35 cellular contexts compared by ENCODE assay signal in genomic region chr13:80118099-80118498, GRCh38.
"Had no signal": no experiment of that assay in that cellular context is flagged by ENCODE, and none has a peak within 500 bp of the region (broad histone marks: within the 10 kb centered on the region; RNA-seq: fewer than 3 reads in every experiment).

No MANE protein-coding gene starts in this region.

- H3K36me3 Mint-ChIP-seq: activated naive CD4-positive, alpha-beta T cell treated with anti-CD3 and anti-CD28 coated beads, Interleukin-2, amount 10 ng/mL, durations not matched to agents 7 days and 5 days; activated naive CD4-positive, alpha-beta T cell treated with anti-CD3 and anti-CD28 coated beads, Interleukin-2, amount 50 U/mL, for 24 hours; activated naive CD8-positive, alpha-beta T cell; activated naive CD8-positive, alpha-beta T cell treated with anti-CD3 and anti-CD28 coated beads for 36 hours; activated naive CD8-positive, alpha-beta T cell treated with anti-CD3 and anti-CD28 coated beads, Interleukin-2, amount 10 ng/mL, durations not matched to agents 7 days and 5 days; brain had no signal

- H3K27ac ChIP-seq: adrenal gland, ascending aorta, body of pancreas, brain microvascular endothelial cell, breast epithelium, cardiac muscle cell had no signal

- H3K4me3 Mint-ChIP-seq: activated naive CD4-positive, alpha-beta T cell treated with anti-CD3 and anti-CD28 coated beads for 36 hours; activated naive CD4-positive, alpha-beta T cell treated with anti-CD3 and anti-CD28 coated beads, Interleukin-2, amount 10 ng/mL, durations not matched to agents 7 days and 5 days; activated naive CD4-positive, alpha-beta T cell treated with anti-CD3 and anti-CD28 coated beads, Interleukin-2, amount 50 U/mL, for 24 hours; activated naive CD8-positive, alpha-beta T cell; activated naive CD8-positive, alpha-beta T cell treated with anti-CD3 and anti-CD28 coated beads for 36 hours; activated naive CD8-positive, alpha-beta T cell treated with anti-CD3 and anti-CD28 coated beads, Interleukin-2, amount 10 ng/mL, durations not matched to agents 7 days and 5 days; activated naive CD8-positive, alpha-beta T cell treated with anti-CD3 and anti-CD28 coated beads, Interleukin-2, amount 50 U/mL, for 24 hours; activated T-cell treated with anti-CD3 and anti-CD28 coated beads, Interleukin-2, amount 50 U/mL, for 24 hours; activated T-cell treated with anti-CD3 and anti-CD28 coated beads, Interleukin-2, amount 50 U/mL, for 4 hours; activated T-helper 1 cell treated with anti-CD3 and anti-CD28 coated beads, Interleukin-12 subunit alpha, Interleukin-12 subunit beta, Interleukin-2, Interleukin-4 antibody, amounts not matched to agents 30 ng/mL and 10 ng/mL and 1 ng/mL, durations not matched to agents 14 hours and 24 hours and 36 hours; activated T-helper 17 cell treated with anti-CD3 and anti-CD28 coated beads, Interleukin-2, amount 50 U/mL, for 72 hours; central memory CD8-positive, alpha-beta T cell had no signal

- FAIRE-seq: astrocyte, bronchial epithelial cell had no signal

- DNase-seq: activated effector memory CD4-positive, alpha-beta T cell treated with anti-CD3 and anti-CD28 coated beads, Interleukin-2, amount 50 U/mL, for 16 hours; activated effector memory CD4-positive, alpha-beta T cell treated with Interleukin-2 at 50 U/mL for 16 hours; activated gamma-delta T cell; activated gamma-delta T cell treated with Interleukin-2 at 50 U/mL for 16 hours; activated naive CD4-positive, alpha-beta T cell; activated naive CD4-positive, alpha-beta T cell treated with anti-CD3 and anti-CD28 coated beads for 36 hours; activated naive CD4-positive, alpha-beta T cell treated with anti-CD3 and anti-CD28 coated beads, Interleukin-2, amount 10 ng/mL, durations not matched to agents 7 days and 5 days; activated naive CD4-positive, alpha-beta T cell treated with anti-CD3 and anti-CD28 coated beads, Interleukin-2, amount 50 U/mL, for 16 hours; activated naive CD4-positive, alpha-beta T cell treated with Interleukin-2 at 50 U/mL for 16 hours; activated naive CD8-positive, alpha-beta T cell treated with anti-CD3 and anti-CD28 coated beads for 36 hours; activated naive CD8-positive, alpha-beta T cell treated with anti-CD3 and anti-CD28 coated beads, Interleukin-2, amount 10 ng/mL, durations not matched to agents 7 days and 5 days; activated naive CD8-positive, alpha-beta T cell treated with anti-CD3 and anti-CD28 coated beads, Interleukin-2, amount 50 U/mL, for 24 hours; activated T-cell treated with anti-CD3 and anti-CD28 coated beads, Interleukin-2, amount 50 U/mL, for 1 hour; activated T-cell treated with anti-CD3 and anti-CD28 coated beads, Interleukin-2, amount 50 U/mL, for 24 hours; activated T-cell treated with anti-CD3 and anti-CD28 coated beads, Interleukin-2, amount 50 U/mL, for 4 hours; activated T-cell treated with anti-CD3 and anti-CD28 coated beads, Interleukin-2, amount 50 U/mL, for 48 hours; adrenal gland; amniotic stem cell; aorta; body of pancreas; brain microvascular endothelial cell; central memory CD4-positive, alpha-beta T cell had no signal

- H3K4me1 ChIP-seq: adrenal gland, ascending aorta, breast epithelium had no signal

- H3K27ac Mint-ChIP-seq: activated naive CD4-positive, alpha-beta T cell treated with anti-CD3 and anti-CD28 coated beads for 36 hours; activated naive CD4-positive, alpha-beta T cell treated with anti-CD3 and anti-CD28 coated beads, Interleukin-2, amount 10 ng/mL, durations not matched to agents 7 days and 5 days; activated naive CD4-positive, alpha-beta T cell treated with anti-CD3 and anti-CD28 coated beads, Interleukin-2, amount 50 U/mL, for 24 hours; activated naive CD4-positive, alpha-beta T cell treated with anti-CD3 and anti-CD28 coated beads, Interleukin-2, amount 50 U/mL, for 72 hours; activated naive CD8-positive, alpha-beta T cell; activated naive CD8-positive, alpha-beta T cell treated with anti-CD3 and anti-CD28 coated beads for 36 hours; activated naive CD8-positive, alpha-beta T cell treated with anti-CD3 and anti-CD28 coated beads, Interleukin-2, amount 10 ng/mL, durations not matched to agents 7 days and 5 days; activated naive CD8-positive, alpha-beta T cell treated with anti-CD3 and anti-CD28 coated beads, Interleukin-2, amount 50 U/mL, for 24 hours; activated T-cell treated with anti-CD3 and anti-CD28 coated beads, Interleukin-2, amount 50 U/mL, for 24 hours; activated T-helper 1 cell treated with anti-CD3 and anti-CD28 coated beads, Interleukin-12 subunit alpha, Interleukin-12 subunit beta, Interleukin-2, Interleukin-4 antibody, amounts not matched to agents 30 ng/mL and 10 ng/mL and 1 ng/mL, durations not matched to agents 14 hours and 24 hours and 36 hours; activated T-helper 17 cell treated with anti-CD3 and anti-CD28 coated beads, Interleukin-2, amount 50 U/mL, for 72 hours; activated T-helper 2 cell treated with anti-CD3 and anti-CD28 coated beads, Interferon-gamma antibody, Interleukin-2, Interleukin-4, amounts not matched to agents 10 μg/mL and 5 μg/mL and 100 μg/mL, durations not matched to agents 14 hours and 24 hours and 36 hours had no signal

- H3K9me3 Mint-ChIP-seq: activated naive CD4-positive, alpha-beta T cell treated with anti-CD3 and anti-CD28 coated beads for 36 hours; activated naive CD4-positive, alpha-beta T cell treated with anti-CD3 and anti-CD28 coated beads, Interleukin-2, amount 10 ng/mL, durations not matched to agents 7 days and 5 days; activated naive CD4-positive, alpha-beta T cell treated with anti-CD3 and anti-CD28 coated beads, Interleukin-2, amount 50 U/mL, for 24 hours; activated naive CD4-positive, alpha-beta T cell treated with anti-CD3 and anti-CD28 coated beads, Interleukin-2, amount 50 U/mL, for 72 hours; activated naive CD8-positive, alpha-beta T cell treated with anti-CD3 and anti-CD28 coated beads for 36 hours; activated naive CD8-positive, alpha-beta T cell treated with anti-CD3 and anti-CD28 coated beads, Interleukin-2, amount 10 ng/mL, durations not matched to agents 7 days and 5 days; activated naive CD8-positive, alpha-beta T cell treated with anti-CD3 and anti-CD28 coated beads, Interleukin-2, amount 50 U/mL, for 24 hours; activated T-cell treated with anti-CD3 and anti-CD28 coated beads, Interleukin-2, amount 50 U/mL, for 24 hours; activated T-cell treated with anti-CD3 and anti-CD28 coated beads, Interleukin-2, amount 50 U/mL, for 4 hours; activated T-helper 1 cell treated with anti-CD3 and anti-CD28 coated beads, Interleukin-12 subunit alpha, Interleukin-12 subunit beta, Interleukin-2, Interleukin-4 antibody, amounts not matched to agents 30 ng/mL and 10 ng/mL and 1 ng/mL, durations not matched to agents 14 hours and 24 hours and 36 hours; activated T-helper 17 cell treated with anti-CD3 and anti-CD28 coated beads, Interleukin-2, amount 50 U/mL, for 72 hours; activated T-helper 2 cell treated with anti-CD3 and anti-CD28 coated beads, Interferon-gamma antibody, Interleukin-2, Interleukin-4, amounts not matched to agents 10 μg/mL and 5 μg/mL and 100 μg/mL, durations not matched to agents 14 hours and 24 hours and 36 hours; central memory CD8-positive, alpha-beta T cell had no signal

- H3K27me3 Mint-ChIP-seq: activated naive CD4-positive, alpha-beta T cell treated with anti-CD3 and anti-CD28 coated beads, Interleukin-2, amount 10 ng/mL, durations not matched to agents 7 days and 5 days; activated naive CD4-positive, alpha-beta T cell treated with anti-CD3 and anti-CD28 coated beads, Interleukin-2, amount 50 U/mL, for 24 hours; activated naive CD8-positive, alpha-beta T cell; activated naive CD8-positive, alpha-beta T cell treated with anti-CD3 and anti-CD28 coated beads for 36 hours; activated naive CD8-positive, alpha-beta T cell treated with anti-CD3 and anti-CD28 coated beads, Interleukin-2, amount 50 U/mL, for 24 hours; activated T-cell treated with anti-CD3 and anti-CD28 coated beads, Interleukin-2, amount 50 U/mL, for 24 hours; activated T-helper 17 cell treated with anti-CD3 and anti-CD28 coated beads, Interleukin-2, amount 50 U/mL, for 72 hours; central memory CD8-positive, alpha-beta T cell had no signal

- H3K27me3 ChIP-seq: adrenal gland, ascending aorta, body of pancreas, brain microvascular endothelial cell, breast epithelium, cardiac muscle cell had no signal

- H3K9me3 ChIP-seq: adrenal gland, ascending aorta, body of pancreas, breast epithelium had no signal

- H3K4me1 Mint-ChIP-seq: activated naive CD4-positive, alpha-beta T cell treated with anti-CD3 and anti-CD28 coated beads, Interleukin-2, amount 10 ng/mL, durations not matched to agents 7 days and 5 days; activated naive CD4-positive, alpha-beta T cell treated with anti-CD3 and anti-CD28 coated beads, Interleukin-2, amount 50 U/mL, for 24 hours; activated naive CD8-positive, alpha-beta T cell treated with anti-CD3 and anti-CD28 coated beads for 36 hours; activated naive CD8-positive, alpha-beta T cell treated with anti-CD3 and anti-CD28 coated beads, Interleukin-2, amount 10 ng/mL, durations not matched to agents 7 days and 5 days; activated naive CD8-positive, alpha-beta T cell treated with anti-CD3 and anti-CD28 coated beads, Interleukin-2, amount 50 U/mL, for 24 hours; activated T-helper 17 cell treated with anti-CD3 and anti-CD28 coated beads, Interleukin-2, amount 50 U/mL, for 72 hours; central memory CD8-positive, alpha-beta T cell had no signal

- H3K4me3 ChIP-seq: adrenal gland, ascending aorta, body of pancreas, breast epithelium, cardiac muscle cell had no signal

- ATAC-seq: activated naive CD4-positive, alpha-beta T cell treated with anti-CD3 and anti-CD28 coated beads, Interleukin-2, amount 50 U/mL, for 72 hours; activated naive CD8-positive, alpha-beta T cell treated with anti-CD3 and anti-CD28 coated beads, Interleukin-2, amount 50 U/mL, for 24 hours; activated T-cell treated with anti-CD3 and anti-CD28 coated beads, Interleukin-2, amount 50 U/mL, for 4 hours; activated T-helper 17 cell treated with anti-CD3 and anti-CD28 coated beads, Interleukin-2, amount 50 U/mL, for 72 hours; body of pancreas had no signal

- H3K36me3 ChIP-seq: adrenal gland, ascending aorta, brain microvascular endothelial cell, breast epithelium, cardiac muscle cell had no signal
